In the genomic region with DNA sequence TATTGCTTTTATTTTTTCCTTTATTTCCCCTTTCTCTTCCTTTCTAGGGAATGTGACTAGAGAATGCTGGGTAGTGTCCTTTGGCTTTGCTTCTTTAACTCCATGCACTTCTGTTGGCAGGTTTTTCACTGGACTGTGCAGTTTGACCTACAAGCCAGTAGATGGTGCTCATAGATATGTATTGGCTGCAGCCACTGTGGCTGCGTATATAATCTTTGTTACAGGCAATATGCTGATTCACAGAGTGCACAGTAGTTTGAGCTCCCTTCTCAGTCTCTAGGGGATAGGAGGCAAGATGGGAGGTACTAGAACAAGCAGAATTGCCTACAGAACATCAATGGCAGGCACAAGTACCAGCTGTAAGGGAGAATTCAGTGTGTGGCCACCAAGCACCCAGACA, we compare ENCODE assay signal across 8 cellular contexts.
DNase-seq lines count a peak whose midpoint lies in the region; ATAC-seq and TF ChIP-seq lines count a peak whose summit lies in the region.
"Had no signal": no experiment of that assay in that cellular context is flagged by ENCODE, and none has a peak within 500 bp of the region (broad histone marks: within the 10 kb centered on the region; RNA-seq: fewer than 3 reads in every experiment).

No MANE protein-coding gene starts in this region.

- ATAC-seq in GM18520 (IDR thresholded peaks at IDR 0.05; ENCODE audit: unreplicated experiment) (peak; percentile 85), HG03575 (IDR thresholded peaks at IDR 0.05; ENCODE audit: extremely low read depth, insufficient number of reproducible peaks, low FRiP score, unreplicated experiment) (peak; percentile 89), RWPE2 (ENCODE audit: low read depth) (peak; percentile 58; the same call in 2 of the 3 replicates)

- CTCF ChIA-PET in activated CD4-positive, alpha-beta memory T cell treated with anti-CD3 and anti-CD28 coated beads, Interleukin-2, amount 10 ng/mL, durations not matched to agents 7 days and 5 days (lab: Charles Lee): no interaction called here

- peak; percentile 62 for TF ChIP-seq CTCF in RWPE2 (IDR thresholded peaks at IDR 0.05; ENCODE audit: poor library complexity, severe bottlenecking)

- no peaks in the 10 kb centered on the region for H3K27me3 Mint-ChIP-seq in activated CD4-positive, alpha-beta memory T cell treated with anti-CD3 and anti-CD28 coated beads, Interleukin-2, amount 10 ng/mL, durations not matched to agents 7 days and 5 days
- H3K27me3 Mint-ChIP-seq: activated naive CD4-positive, alpha-beta T cell treated with anti-CD3 and anti-CD28 coated beads, Interleukin-2, amount 50 U/mL, for 24 hours had no signal

- no peak overlapping the region for H3K27ac ChIP-seq in RWPE2 (ENCODE audit: poor library complexity, severe bottlenecking)
- H3K27ac ChIP-seq in substantia nigra (ENCODE audit: low read depth, low read length, poor library complexity, severe bottlenecking): no peak overlapping the region

- no peak overlapping the region for H3K4me3 ChIP-seq in RWPE2 (ENCODE audit: severe bottlenecking)

- POLR2A ChIA-PET in activated CD4-positive, alpha-beta memory T cell treated with anti-CD3 and anti-CD28 coated beads, Interleukin-2, amount 10 ng/mL, durations not matched to agents 7 days and 5 days (lab: Charles Lee): no interaction called here

- H3K27ac Mint-ChIP-seq in activated CD4-positive, alpha-beta memory T cell treated with anti-CD3 and anti-CD28 coated beads, Interleukin-2, amount 10 ng/mL, durations not matched to agents 7 days and 5 days: no peak overlapping the region
- H3K27ac Mint-ChIP-seq: activated naive CD4-positive, alpha-beta T cell treated with anti-CD3 and anti-CD28 coated beads, Interleukin-2, amount 50 U/mL, for 24 hours had no signal

- no peaks in the 10 kb centered on the region for H3K9me3 ChIP-seq in RWPE2 (ENCODE audit: severe bottlenecking)

- peaks cover 13% of the 10 kb centered on the region for H3K9me3 Mint-ChIP-seq in activated CD4-positive, alpha-beta memory T cell treated with anti-CD3 and anti-CD28 coated beads, Interleukin-2, amount 10 ng/mL, durations not matched to agents 7 days and 5 days

- DNase-seq in RWPE2 (ENCODE audit: low spot score) (no peak), kidney tubule cell (ENCODE audit: low spot score) (peak; percentile 52), substantia nigra (lab: John Stamatoyannopoulos, UW) (no peak)
- no peak for DNase-seq in activated CD4-positive, alpha-beta memory T cell treated with anti-CD3 and anti-CD28 coated beads, Interleukin-2, amount 10 ng/mL, durations not matched to agents 7 days and 5 days
- DNase-seq in activated CD4-positive, alpha-beta T cell treated with anti-CD3 and anti-CD28 coated beads, Interleukin-2, amount 50 U/mL, for 4 hours: no peak

- H3K36me3 Mint-ChIP-seq in activated CD4-positive, alpha-beta memory T cell treated with anti-CD3 and anti-CD28 coated beads, Interleukin-2, amount 10 ng/mL, durations not matched to agents 7 days and 5 days (ENCODE audit: low read depth): no peaks in the 10 kb centered on the region
- H3K36me3 Mint-ChIP-seq: activated naive CD4-positive, alpha-beta T cell treated with anti-CD3 and anti-CD28 coated beads, Interleukin-2, amount 50 U/mL, for 24 hours had no signal

- no peaks in the 10 kb centered on the region for H3K4me1 ChIP-seq in RWPE2 (ENCODE audit: insufficient read depth, poor library complexity, severe bottlenecking)

- H3K4me3 Mint-ChIP-seq in activated CD4-positive, alpha-beta memory T cell treated with anti-CD3 and anti-CD28 coated beads, Interleukin-2, amount 10 ng/mL, durations not matched to agents 7 days and 5 days: no peak overlapping the region
- H3K4me3 Mint-ChIP-seq: activated naive CD4-positive, alpha-beta T cell treated with anti-CD3 and anti-CD28 coated beads, Interleukin-2, amount 50 U/mL, for 24 hours had no signal

- H3K27me3 ChIP-seq in RWPE2 (ENCODE audit: insufficient read depth, poor library complexity, severe bottlenecking): peaks cover 22% of the 10 kb centered on the region

- H3K36me3 ChIP-seq in RWPE2 (ENCODE audit: low read depth): no peaks in the 10 kb centered on the region

- no peaks in the 10 kb centered on the region for H3K4me1 Mint-ChIP-seq in activated CD4-positive, alpha-beta memory T cell treated with anti-CD3 and anti-CD28 coated beads, Interleukin-2, amount 10 ng/mL, durations not matched to agents 7 days and 5 days
- H3K4me1 Mint-ChIP-seq: activated naive CD4-positive, alpha-beta T cell treated with anti-CD3 and anti-CD28 coated beads, Interleukin-2, amount 50 U/mL, for 24 hours had no signal
